10 cellular contexts compared by ENCODE assay signal in genomic region chr10:104325436-104326430, GRCh38. TPM values are rescaled to one million over a fixed set of nuclear protein-coding genes. Genes with fewer than 3 reads are reported as not detected.
A peak's percentile ranks its signal among the peaks of the same experiment; 100 is the strongest.
DNase-seq lines count a peak whose midpoint lies in the region; TF ChIP-seq lines count a peak whose summit lies in the region.
"Had no signal": no experiment of that assay in that cellular context is flagged by ENCODE, and none has a peak within 500 bp of the region (broad histone marks: within the 10 kb centered on the region; RNA-seq: fewer than 3 reads in every experiment).

No MANE protein-coding gene starts in this region.

- H3K4me3 ChIP-seq in tibial nerve (peak overlapping the region in 1 of 4 donors; percentile 22), HAP-1 (no peak overlapping the region)

- H3K27me3 ChIP-seq in tibial nerve (no peaks in the 10 kb centered on the region), HAP-1 (ENCODE audit: low read depth) (no peaks in the 10 kb centered on the region)

- peaks cover 18% of the 10 kb centered on the region for H3K36me3 Mint-ChIP-seq in activated naive CD4-positive, alpha-beta T cell treated with anti-CD3 and anti-CD28 coated beads for 36 hours (ENCODE audit: low read depth)
- H3K36me3 Mint-ChIP-seq in chondrocyte (ENCODE audit: low read depth) (no peaks in the 10 kb centered on the region), mesothelial cell of epicardium (peaks cover 3% of the 10 kb centered on the region)

- peaks cover 98% of the 10 kb centered on the region for H3K4me1 Mint-ChIP-seq in activated naive CD4-positive, alpha-beta T cell treated with anti-CD3 and anti-CD28 coated beads for 36 hours (ENCODE audit: low read depth)
- H3K4me1 Mint-ChIP-seq in chondrocyte (ENCODE audit: low read depth) (peaks cover 65% of the 10 kb centered on the region), mesothelial cell of epicardium (peaks cover 54% of the 10 kb centered on the region)

- H3K4me3 Mint-ChIP-seq in activated naive CD4-positive, alpha-beta T cell treated with anti-CD3 and anti-CD28 coated beads for 36 hours: no peak overlapping the region
- no peak overlapping the region for H3K4me3 Mint-ChIP-seq in chondrocyte (ENCODE audit: unreplicated experiment)
- H3K4me3 Mint-ChIP-seq in mesothelial cell of epicardium: no peak overlapping the region

- H3K27me3 Mint-ChIP-seq in activated naive CD4-positive, alpha-beta T cell treated with anti-CD3 and anti-CD28 coated beads for 36 hours (ENCODE audit: low read depth): no peaks in the 10 kb centered on the region
- no peaks in the 10 kb centered on the region for H3K27me3 Mint-ChIP-seq in chondrocyte (ENCODE audit: low read depth)
- H3K27me3 Mint-ChIP-seq in mesothelial cell of epicardium (ENCODE audit: low read depth): no peaks in the 10 kb centered on the region

- TF ChIP-seq CTCF in chondrocyte (IDR thresholded peaks at IDR 0.05) (no peak), mesothelial cell of epicardium (IDR thresholded peaks at IDR 0.05; ENCODE audit: unreplicated experiment) (no peak), tibial nerve (IDR thresholded peaks at IDR 0.05) (no peak)

- H3K9me3 ChIP-seq in tibial nerve (no peaks in the 10 kb centered on the region), HAP-1 (no peaks in the 10 kb centered on the region)

- H3K27ac Mint-ChIP-seq in activated naive CD4-positive, alpha-beta T cell treated with anti-CD3 and anti-CD28 coated beads for 36 hours: peak overlapping the region; percentile 81
- H3K27ac Mint-ChIP-seq in chondrocyte (ENCODE audit: unreplicated experiment): peak overlapping the region; percentile 41
- H3K27ac Mint-ChIP-seq in mesothelial cell of epicardium: peak overlapping the region; percentile 43

- H3K4me1 ChIP-seq in tibial nerve (peaks cover 0 to 100% (median 100%) of the 10 kb centered on the region in 4 donors), HAP-1 (peaks cover 43% of the 10 kb centered on the region)

- in situ Hi-C loops in HAP-1 (cut with MboI; ENCODE audit: low sequenced_read_pairs): no loop called here

- no peak for DNase-seq in activated naive CD4-positive, alpha-beta T cell treated with anti-CD3 and anti-CD28 coated beads for 36 hours
- no peak for DNase-seq in activated naive CD4-positive, alpha-beta T cell (lab: John Stamatoyannopoulos, UW)
- DNase-seq in chondrocyte (ENCODE audit: low spot score) (no peak), mesothelial cell of epicardium (ENCODE audit: low spot score in 2 of 2, unreplicated experiment in 2 of 2) (no peak), tibial nerve (ENCODE audit: low spot score in 2 of 2) (peak in 1 of 2 donors; percentile 17), DMS114 treated with DMSO at 0.1 percent for 48 hours (lab: John Stamatoyannopoulos, UW; ENCODE audit: unreplicated experiment) (no peak), HAP-1 (ENCODE audit: low spot score in 2 of 2) (no peak)
- DNase-seq in stimulated activated CD4-positive, alpha-beta T cell treated with anti-CD3 and anti-CD28 coated beads, Interleukin-4, amount 100 ng/mL, for 24 hours: no peak
- DNase-seq: NCI-H2081 treated with DMSO at 0.1 percent for 48 hours had no signal

- no peak for TF ChIP-seq POLR2A in tibial nerve (IDR thresholded peaks at IDR 0.05)

- no peaks in the 10 kb centered on the region for H3K36me3 ChIP-seq in tibial nerve
- no peaks in the 10 kb centered on the region for H3K36me3 ChIP-seq in HAP-1 (replicated peaks)

- 32 to 54% methylated on average over 21 to 25 of the region's 28 CpGs for WGBS in tibial nerve, 2 donors

- H3K27ac ChIP-seq in tibial nerve: peak overlapping the region; percentile 77 to 98 (median 88)
- H3K27ac ChIP-seq: C4-2B had no signal

- intact Hi-C loops in activated naive CD4-positive, alpha-beta T cell treated with anti-CD3 and anti-CD28 coated beads for 36 hours (cut with micrococcal nuclease): no loop called here

- H3K9me3 Mint-ChIP-seq in activated naive CD4-positive, alpha-beta T cell treated with anti-CD3 and anti-CD28 coated beads for 36 hours: no peaks in the 10 kb centered on the region
- H3K9me3 Mint-ChIP-seq in chondrocyte (ENCODE audit: low read depth): no peaks in the 10 kb centered on the region
- H3K9me3 Mint-ChIP-seq in mesothelial cell of epicardium: no peaks in the 10 kb centered on the region

- peak in 1 of 2 donors; percentile 88 for TF ChIP-seq EP300 in tibial nerve (IDR thresholded peaks at IDR 0.05)

- CTCF ChIA-PET in activated naive CD4-positive, alpha-beta T cell treated with anti-CD3 and anti-CD28 coated beads for 36 hours (lab: Charles Lee): interaction anchor here (1.3 to 11.4 kb wide), 2 partner anchors 19 to 51 kb away, joined by 5 to 63 read pairs; no protein-coding TSS in a partner anchor

RNA-seq across cellular contexts. Expression of gene ITPRIP, which starts 12.5 kb away (rescaled TPM):
- total RNA-seq in activated naive CD4-positive, alpha-beta T cell treated with anti-CD3 and anti-CD28 coated beads for 36 hours: 10 to 100 TPM; 24.5 to 25.3 TPM
- total RNA-seq in chondrocyte (10.3 to 14.5 TPM (median 14.1 TPM) in 3 replicates), mesothelial cell of epicardium (23.3 to 24.5 TPM (median 23.6 TPM) in 3 replicates), tibial nerve (10 to 100 TPM; 22.6 to 58.2 (median 39.9) TPM)

RNA-seq across cellular contexts. Expression of gene CFAP58, which starts 27.9 kb away (rescaled TPM):
- total RNA-seq in activated naive CD4-positive, alpha-beta T cell treated with anti-CD3 and anti-CD28 coated beads for 36 hours: under 1 TPM; 0.59 to 0.86 TPM
- 0.13 to 0.27 TPM (median 0.15 TPM) in 3 replicates for total RNA-seq in chondrocyte
- total RNA-seq in mesothelial cell of epicardium: 0.58 to 1.4 TPM (median 1.1 TPM) in 3 replicates
- under 1 TPM in 2 of 4 donors, not detected in 2; 0.20 to 0.21 TPM for total RNA-seq in tibial nerve

RNA-seq across cellular contexts. Expression of gene GSTO2, which starts 56.7 kb away (rescaled TPM):
- 1 to 10 TPM; 3.0 to 3.6 TPM for total RNA-seq in activated naive CD4-positive, alpha-beta T cell treated with anti-CD3 and anti-CD28 coated beads for 36 hours
- total RNA-seq in chondrocyte (0.28 to 0.73 TPM (median 0.32 TPM) in 3 replicates), mesothelial cell of epicardium (11.7 to 13.5 TPM (median 12.7 TPM) in 3 replicates), tibial nerve (1 to 10 TPM in 2 of 4 donors, under 1 TPM in 2; 0.30 to 1.7 (median 1.0) TPM)
